17 cellular contexts compared by ENCODE assay signal in genomic region chr17:35773674-35774425, GRCh38. TPM values are rescaled to one million over a fixed set of nuclear protein-coding genes. Genes with fewer than 3 reads are reported as not detected.
DNase-seq lines count a peak whose midpoint lies in the region; ATAC-seq and TF ChIP-seq lines count a peak whose summit lies in the region.
"Had no signal": no experiment of that assay in that cellular context is flagged by ENCODE, and none has a peak within 500 bp of the region (broad histone marks: within the 10 kb centered on the region; RNA-seq: fewer than 3 reads in every experiment).

No MANE protein-coding gene starts in this region.

- intact Hi-C loops in left cardiac atrium (cut with DNase I) (no loop called here), cardiac septum (cut with DNase I) (no loop called here), vagina (cut with DNase I) (no loop called here)

- TF ChIP-seq POLR2A in vagina (IDR thresholded peaks at IDR 0.05), result no peak

- H3K36me3 Mint-ChIP-seq in osteocyte (ENCODE audit: unreplicated experiment), result no peaks in the 10 kb centered on the region

- peaks cover 26% of the 10 kb centered on the region for H3K4me1 ChIP-seq in vagina
- H3K4me1 ChIP-seq: Caco-2 had no signal

- peak overlapping the region; percentile 88 for H3K27ac Mint-ChIP-seq in osteocyte (ENCODE audit: unreplicated experiment)
- H3K27ac Mint-ChIP-seq: effector memory CD8-positive, alpha-beta T cell had no signal

- peak overlapping the region; percentile 1 for H3K4me3 Mint-ChIP-seq in osteocyte (ENCODE audit: unreplicated experiment)
- H3K4me3 Mint-ChIP-seq: effector memory CD8-positive, alpha-beta T cell had no signal

- no peaks in the 10 kb centered on the region for H3K9me3 ChIP-seq in vagina
- H3K9me3 ChIP-seq: A549, Caco-2 had no signal

- H3K4me3 ChIP-seq in vagina, result no peak overlapping the region
- H3K4me3 ChIP-seq: A549 had no signal

- peak; percentile 30 to 55 for ATAC-seq in left cardiac atrium
- ATAC-seq in GM19467 (IDR thresholded peaks at IDR 0.05; ENCODE audit: unreplicated experiment), result no peak
- ATAC-seq: effector memory CD8-positive, alpha-beta T cell had no signal

- H3K36me3 ChIP-seq in vagina, result no peaks in the 10 kb centered on the region

- no peaks in the 10 kb centered on the region for H3K9me3 Mint-ChIP-seq in osteocyte (ENCODE audit: unreplicated experiment)
- H3K9me3 Mint-ChIP-seq: effector memory CD8-positive, alpha-beta T cell had no signal

- no peaks in the 10 kb centered on the region for H3K27me3 ChIP-seq in vagina

- no peak for DNase-seq in left cardiac atrium
- DNase-seq in cardiac septum (ENCODE audit: low spot score), result no peak
- DNase-seq in islet precursor cell, result peak; percentile 62
- no peak for DNase-seq in osteocyte (ENCODE audit: extremely low spot score, unreplicated experiment)
- DNase-seq in vagina (ENCODE audit: extremely low spot score in 2 of 2), result no peak
- DNase-seq in medulla oblongata (ENCODE audit: extremely low spot score), result no peak
- DNase-seq in amniotic stem cell (lab: John Stamatoyannopoulos, UW), result no peak
- DNase-seq: activated CD4-positive, CD25-positive, alpha-beta regulatory T cell treated with anti-CD3 and anti-CD28 coated beads, Interleukin-2, amount 50 U/mL, for 72 hours; activated T-cell treated with anti-CD3 and anti-CD28 coated beads, Interleukin-2, amount 50 U/mL, for 1 hour; Caco-2; effector memory CD8-positive, alpha-beta T cell; glutamatergic neuron; NCI-H226; SW 1271 had no signal

- peak overlapping the region; percentile 25 for H3K27ac ChIP-seq in vagina

- TF ChIP-seq CTCF in osteocyte (IDR thresholded peaks at IDR 0.05) (no peak), vagina (IDR thresholded peaks at IDR 0.05) (no peak)

- H3K27me3 Mint-ChIP-seq in osteocyte (ENCODE audit: unreplicated experiment), result peaks cover 5% of the 10 kb centered on the region

- peaks cover 39% of the 10 kb centered on the region for H3K4me1 Mint-ChIP-seq in osteocyte (ENCODE audit: unreplicated experiment)

RNA-seq across cellular contexts. Expression of gene C17orf50, which starts 13.2 kb away (rescaled TPM):
- total RNA-seq in left cardiac atrium (not detected), cardiac septum (not detected), osteocyte (not detected in 2 replicates), vagina (not detected)
- total RNA-seq: Caco-2, kidney epithelial cell had no signal

RNA-seq across cellular contexts. Expression of gene GAS2L2, which starts 20.8 kb away (rescaled TPM):
- total RNA-seq in left cardiac atrium (1 to 10 TPM in 1 of 2 donors, under 1 TPM in 1; 0.47 to 1.1 TPM), cardiac septum (0.08 TPM), osteocyte (not detected in 2 replicates), vagina (not detected)
- total RNA-seq: Caco-2, kidney epithelial cell had no signal

RNA-seq across cellular contexts. Expression of gene MMP28, which starts 21.6 kb away (rescaled TPM):
- total RNA-seq in left cardiac atrium (10 to 100 TPM in 1 of 2 donors, 1 to 10 TPM in 1; 5.0 to 10.3 TPM), cardiac septum (1.2 TPM), osteocyte (0.73 and 0.75 TPM in 2 replicates), vagina (32.2 TPM)
- total RNA-seq: Caco-2 had no signal

RNA-seq across cellular contexts. Expression of gene TAF15, which starts 35.4 kb away (rescaled TPM):
- total RNA-seq in left cardiac atrium, result 100 to 1,000 TPM in 1 of 2 donors, 10 to 100 TPM in 1; 97.3 to 119 TPM
- total RNA-seq in cardiac septum, result 140 TPM
- total RNA-seq in osteocyte, result 157 and 170 TPM in 2 replicates
- 74.9 TPM for total RNA-seq in vagina

RNA-seq across cellular contexts. Expression of gene RASL10B, which starts 42.4 kb away (rescaled TPM):
- total RNA-seq in left cardiac atrium (10 to 100 TPM; 23.9 to 24.7 TPM), cardiac septum (22.0 TPM), osteocyte (15.6 and 16.2 TPM in 2 replicates), vagina (9.1 TPM)
